ENCODE assay signal across 8 cellular contexts in the genomic region with DNA sequence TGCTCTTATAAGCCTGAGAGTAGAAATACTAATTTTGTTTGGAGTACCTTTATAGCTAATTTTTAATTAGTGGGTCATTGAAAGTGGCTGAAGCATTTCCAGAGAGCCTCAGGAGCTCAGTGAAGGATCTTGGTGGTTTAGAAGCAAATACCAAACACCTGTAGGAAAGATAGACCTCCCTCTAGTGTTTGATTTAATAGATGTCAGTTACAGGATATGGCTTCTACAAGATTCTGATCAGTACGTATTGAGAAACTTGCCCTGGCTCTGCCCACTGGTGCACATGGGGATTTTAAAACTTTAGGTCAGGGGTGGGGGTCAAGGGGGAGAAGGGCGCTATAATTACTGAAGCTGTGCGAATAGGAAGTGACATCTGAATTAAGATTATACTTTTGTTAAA.
DNase-seq lines count a peak whose midpoint lies in the region; ATAC-seq and TF ChIP-seq lines count a peak whose summit lies in the region.

No MANE protein-coding gene starts in this region.

- peaks cover 4% of the 10 kb centered on the region for H3K9me3 Mint-ChIP-seq in stimulated activated memory B cell treated with anti-CD40 and anti-IgM and Interleukin-4, amounts not matched to agents 10 μg/mL and 1 μg/mL and 100 μg/mL, for 72 hours

- TF ChIP-seq EP300 in sigmoid colon (IDR thresholded peaks at IDR 0.05): no peak

- intact Hi-C loops in sigmoid colon (cut with DNase I): no loop called here

- peak; percentile 71 for TF ChIP-seq CTCF in VCaP (conservative IDR thresholded peaks at IDR 0.05)
- no peak for TF ChIP-seq CTCF in omental fat pad (IDR thresholded peaks at IDR 0.05)
- no peak for TF ChIP-seq CTCF in sigmoid colon (IDR thresholded peaks at IDR 0.05)

- H3K4me1 Mint-ChIP-seq in stimulated activated memory B cell treated with anti-CD40 and anti-IgM and Interleukin-4, amounts not matched to agents 10 μg/mL and 1 μg/mL and 100 μg/mL, for 72 hours: peaks cover 26% of the 10 kb centered on the region

- H3K36me3 ChIP-seq in sigmoid colon: peaks cover 0 to 3% (median 0%) of the 10 kb centered on the region in 4 donors

- ATAC-seq in HG03097 (IDR thresholded peaks at IDR 0.05; ENCODE audit: low FRiP score, unreplicated experiment): peak; percentile 50
- peak; percentile 56 for ATAC-seq in stimulated activated memory B cell treated with anti-CD40 and anti-IgM and Interleukin-4, amounts not matched to agents 10 μg/mL and 1 μg/mL and 100 μg/mL, for 72 hours
- no peak for ATAC-seq in omental fat pad (ENCODE audit: low FRiP score)

- H3K27ac ChIP-seq in VCaP (no peak overlapping the region), sigmoid colon (no peak overlapping the region)

- H3K27me3 Mint-ChIP-seq in stimulated activated memory B cell treated with anti-CD40 and anti-IgM and Interleukin-4, amounts not matched to agents 10 μg/mL and 1 μg/mL and 100 μg/mL, for 72 hours: no peaks in the 10 kb centered on the region

- WGBS in sigmoid colon, 2 donors: 57 to 66% methylated on average over 3 of the region's 3 CpGs

- H3K9me3 ChIP-seq in sigmoid colon: no peaks in the 10 kb centered on the region

- no peak overlapping the region for H3K27ac Mint-ChIP-seq in stimulated activated memory B cell treated with anti-CD40 and anti-IgM and Interleukin-4, amounts not matched to agents 10 μg/mL and 1 μg/mL and 100 μg/mL, for 72 hours

- no peaks in the 10 kb centered on the region for H3K27me3 ChIP-seq in sigmoid colon

- no peak overlapping the region for H3K4me3 Mint-ChIP-seq in stimulated activated memory B cell treated with anti-CD40 and anti-IgM and Interleukin-4, amounts not matched to agents 10 μg/mL and 1 μg/mL and 100 μg/mL, for 72 hours

- no peak for TF ChIP-seq POLR2A in sigmoid colon (IDR thresholded peaks at IDR 0.05)

- peaks cover 0 to 8% (median 0%) of the 10 kb centered on the region in 4 donors for H3K4me1 ChIP-seq in sigmoid colon

- H3K36me3 Mint-ChIP-seq in stimulated activated memory B cell treated with anti-CD40 and anti-IgM and Interleukin-4, amounts not matched to agents 10 μg/mL and 1 μg/mL and 100 μg/mL, for 72 hours: peaks cover 36% of the 10 kb centered on the region

- peak; percentile 6 to 42 for DNase-seq in NOMO-1 (lab: John Stamatoyannopoulos, UW; ENCODE audit: unreplicated experiment in 2 of 2)
- DNase-seq in NOMO-1 treated with dmso at 0.1 percent for 144 hours (lab: John Stamatoyannopoulos, UW; ENCODE audit: unreplicated experiment): no peak
- DNase-seq in omental fat pad (ENCODE audit: low spot score): no peak
- no peak for DNase-seq in T-helper 9 cell
- no peak for DNase-seq in sigmoid colon

- H3K4me3 ChIP-seq in sigmoid colon: no peak overlapping the region

Comparison
In these comparisons a context has a peak if more than half of its experiments do, and no peak if none do; other contexts are left out.
1. DNase-seq: peak in NOMO-1 (2 of 2); none in NOMO-1 treated with dmso at 0.1 percent for 144 hours (single experiment), omental fat pad (single experiment), T-helper 9 cell (single experiment) and sigmoid colon (single experiment).